8 cellular contexts compared by ENCODE assay signal in genomic region chr17:17663160-17664072, GRCh38. TPM values are rescaled to one million over a fixed set of nuclear protein-coding genes. Genes with fewer than 3 reads are reported as not detected.
DNase-seq lines count a peak whose midpoint lies in the region; ATAC-seq lines count a peak whose summit lies in the region.

No MANE protein-coding gene starts in this region.

- peak; percentile 43 for DNase-seq in SIG-M5 (lab: John Stamatoyannopoulos, UW)
- peak; percentile 74 for DNase-seq in activated gamma-delta T cell treated with anti-CD3 and anti-CD28 coated beads, Interleukin-2, amount 50 U/mL, for 16 hours (ENCODE audit: low read depth)
- DNase-seq in left cardiac atrium = peak; percentile 75
- peak; percentile 43 for DNase-seq in stimulated activated CD4-positive, alpha-beta T cell treated with anti-CD3 and anti-CD28 coated beads, Interleukin-12 subunit alpha, Interleukin-12 subunit beta, amount 100 ng/mL, for 4 hours
- no peak for DNase-seq in OCI-M2 (lab: John Stamatoyannopoulos, UW; ENCODE audit: unreplicated experiment)

- no peaks in the 10 kb centered on the region for H3K36me3 ChIP-seq in BLaER1

- H3K9ac ChIP-seq in BLaER1 = peak overlapping the region; percentile 12; the same call in 1 of the 2 replicates

- H3K27me3 ChIP-seq in BLaER1 = no peaks in the 10 kb centered on the region

- H3K9me3 ChIP-seq in BLaER1 = peaks cover 13% of the 10 kb centered on the region

- no peaks in the 10 kb centered on the region for H4K20me1 ChIP-seq in BLaER1

- H3K4me3 ChIP-seq in BLaER1 = no peak overlapping the region

- peaks cover 43% of the 10 kb centered on the region for H3K4me1 ChIP-seq in BLaER1

- H3K27ac ChIP-seq in BLaER1 = peak overlapping the region; percentile 30; the same call in 1 of the 2 replicates

- intact Hi-C loops in left cardiac atrium (cut with DNase I) = no loop called here

- ATAC-seq in GM19324 (IDR thresholded peaks at IDR 0.05; ENCODE audit: low FRiP score, unreplicated experiment) = peak; percentile 80
- ATAC-seq in HG03439 (IDR thresholded peaks at IDR 0.05; ENCODE audit: unreplicated experiment) = peak; percentile 80
- peak; percentile 74 to 92 for ATAC-seq in left cardiac atrium

- peak overlapping the region; percentile 39 for H3K4me2 ChIP-seq in BLaER1

RNA-seq across cellular contexts. Expression of gene RAI1, which starts 17.8 kb away (rescaled TPM):
- 10 to 100 TPM; 22.4 to 32.3 TPM for total RNA-seq in left cardiac atrium
